8 cellular contexts compared by ENCODE assay signal in genomic region chr19:49691243-49692101, GRCh38. TPM values are rescaled to one million over a fixed set of nuclear protein-coding genes. Genes with fewer than 3 reads are reported as not detected.
DNase-seq lines count a peak whose midpoint lies in the region; ATAC-seq and TF ChIP-seq lines count a peak whose summit lies in the region.

No MANE protein-coding gene starts in this region.

- H3K9me3 ChIP-seq in BE2C (no peaks in the 10 kb centered on the region), Karpas-422 (ENCODE audit: low read length) (no peaks in the 10 kb centered on the region), testis (no peaks in the 10 kb centered on the region)

- peak; percentile 79 for DNase-seq in BE2C
- DNase-seq in Karpas-422, result peak; percentile 54
- peak; percentile 77 for DNase-seq in WTC11 (ENCODE audit: low spot score)
- peak; percentile 45 for DNase-seq in epithelial cell of esophagus (ENCODE audit: low read depth)
- DNase-seq in mesothelial cell of epicardium (ENCODE audit: low spot score in 2 of 2, unreplicated experiment in 2 of 2), result peak in 1 of 2 experiments; percentile 75
- DNase-seq in testis, result peak; percentile 69
- DNase-seq in OCI-M2 (lab: John Stamatoyannopoulos, UW; ENCODE audit: unreplicated experiment), result no peak

- no peak for TF ChIP-seq POLR2A in testis (IDR thresholded peaks at IDR 0.05)

- 9 to 16% methylated on average over 34 to 39 of the region's 39 CpGs for WGBS in testis, 2 donors

- no peaks in the 10 kb centered on the region for H3K27me3 Mint-ChIP-seq in WTC11 (ENCODE audit: low read depth)
- H3K27me3 Mint-ChIP-seq in mesothelial cell of epicardium (ENCODE audit: low read depth), result peaks cover 6% of the 10 kb centered on the region

- POLR2A ChIA-PET in WTC11 (lab: Charles Lee), result interaction anchor here (0.5 to 5.9 kb wide), 7 partner anchors 13 to 174 kb away, joined by 3 to 38 read pairs (median 6); partner anchors contain the start of genes PRMT1 and RRAS

- intact Hi-C loops in testis (cut with DNase I; ENCODE audit: low total_unique reads), result no loop called here

- H3K36me3 Mint-ChIP-seq in WTC11 (peaks cover 26% of the 10 kb centered on the region), mesothelial cell of epicardium (peaks cover 7% of the 10 kb centered on the region)

- H3K4me3 Mint-ChIP-seq in WTC11, result peak overlapping the region; percentile 93
- H3K4me3 Mint-ChIP-seq in mesothelial cell of epicardium, result peak overlapping the region; percentile 77

- CTCF ChIA-PET in WTC11 (lab: Charles Lee), result interaction anchor here (1.0 to 3.8 kb wide), 10 partner anchors 11 to 114 kb away, joined by 3 to 19 read pairs (median 8); partner anchors contain the start of genes AP2A1 and RRAS

- no peak overlapping the region for H2AFZ ChIP-seq in Karpas-422 (ENCODE audit: low read length)

- peaks cover 5% of the 10 kb centered on the region; the same call in 1 of the 2 replicates for H3K4me1 ChIP-seq in BE2C
- H3K4me1 ChIP-seq in Karpas-422 (ENCODE audit: low read length), result no peaks in the 10 kb centered on the region
- H3K4me1 ChIP-seq in testis, result peaks cover 16% of the 10 kb centered on the region

- H3K4me1 Mint-ChIP-seq in WTC11, result peaks cover 36% of the 10 kb centered on the region
- peaks cover 22% of the 10 kb centered on the region for H3K4me1 Mint-ChIP-seq in mesothelial cell of epicardium

- H3K36me3 ChIP-seq in BE2C, result 0 out of 2 replicates have a peak, but pooled peaks cover 4% of the 10 kb centered on the region
- H3K36me3 ChIP-seq in Karpas-422 (ENCODE audit: insufficient read depth, low read length), result no peaks in the 10 kb centered on the region; the same call in 1 of the 2 replicates
- H3K36me3 ChIP-seq in testis (ENCODE audit: low read depth, missing control alignments), result no peaks in the 10 kb centered on the region

- H3K4me3 ChIP-seq in BE2C (ENCODE audit: low read depth, low read length) (peak overlapping the region; percentile 66), Karpas-422 (ENCODE audit: low read length) (no peak overlapping the region), epithelial cell of esophagus (ENCODE audit: low read length) (peak overlapping the region; percentile 57), testis (peak overlapping the region; percentile 47 to 56)

- H3K9me3 Mint-ChIP-seq in WTC11 (peaks cover 3% of the 10 kb centered on the region), mesothelial cell of epicardium (no peaks in the 10 kb centered on the region)

- H3K27ac Mint-ChIP-seq in WTC11 (peak overlapping the region; percentile 96), mesothelial cell of epicardium (peak overlapping the region; percentile 91)

- H4K20me1 ChIP-seq in Karpas-422 (ENCODE audit: insufficient read depth, low read depth, low read length), result no peaks in the 10 kb centered on the region

- H3K27me3 ChIP-seq in BE2C (peaks cover 11% of the 10 kb centered on the region; the same call in 1 of the 2 replicates), Karpas-422 (ENCODE audit: low read length) (no peaks in the 10 kb centered on the region), testis (no peaks in the 10 kb centered on the region)

- TF ChIP-seq CTCF in BE2C (IDR thresholded peaks at IDR 0.05; ENCODE audit: low read depth, low read length) (no peak), WTC11 (IDR thresholded peaks at IDR 0.05) (no peak), epithelial cell of esophagus (IDR thresholded peaks at IDR 0.05; ENCODE audit: insufficient read depth, low read depth, low read length, missing control alignments) (no peak), mesothelial cell of epicardium (IDR thresholded peaks at IDR 0.05; ENCODE audit: unreplicated experiment) (no peak), testis (IDR thresholded peaks at IDR 0.05) (no peak)

- H3K79me2 ChIP-seq in Karpas-422 (ENCODE audit: low read length), result no peaks in the 10 kb centered on the region

- H3K27ac ChIP-seq in Karpas-422 (ENCODE audit: low read length), result no peak overlapping the region
- peak overlapping the region in 1 of 2 donors; percentile 84 for H3K27ac ChIP-seq in testis

- H3K4me2 ChIP-seq in Karpas-422 (ENCODE audit: low read depth, low read length, poor library complexity, severe bottlenecking), result no peak overlapping the region

- no peaks in the 10 kb centered on the region for H3K9me2 ChIP-seq in Karpas-422 (replicated peaks; ENCODE audit: insufficient read depth, low read length)

- no peak overlapping the region for H3K9ac ChIP-seq in Karpas-422 (ENCODE audit: low read length)

- peak; percentile 36 for ATAC-seq in WTC11
- no peak for ATAC-seq in GM18868 (IDR thresholded peaks at IDR 0.05; ENCODE audit: unreplicated experiment)

TF ChIP-seq in WTC11, 78 proteins besides CTCF, POLR2A, EP300 and RAD21 (continues in another document):
- TF ChIP-seq ZNF416 (CRISPR knock-in tag; IDR thresholded peaks at IDR 0.05) (no peak), FOXJ3 (CRISPR knock-in tag; IDR thresholded peaks at IDR 0.05; ENCODE audit: borderline replicate concordance) (no peak), GABPB1 (CRISPR knock-in tag; IDR thresholded peaks at IDR 0.05) (no peak), AFF4 (CRISPR knock-in tag; IDR thresholded peaks at IDR 0.05; ENCODE audit: borderline replicate concordance) (no peak), E2F4 (CRISPR knock-in tag; IDR thresholded peaks at IDR 0.05; ENCODE audit: borderline replicate concordance, low read depth) (no peak)

RNA-seq across cellular contexts. Expression of gene CPT1C, which starts 0.6 kb away (rescaled TPM):
- polyA plus RNA-seq in BE2C (2012; ENCODE audit: insufficient read depth, insufficient read length, low read depth), result 45.4 TPM
- total RNA-seq in Karpas-422 (2014; rRNA removed; shearing (Covaris generic); ENCODE audit: low replicate concordance), result 0.26 and 1.3 TPM in 2 replicates
- total RNA-seq in WTC11 (2021), result 74.6 to 89.5 TPM (median 85.4 TPM) in 3 replicates
- total RNA-seq in mesothelial cell of epicardium, result 60.3 to 62.5 TPM (median 60.9 TPM) in 3 replicates
- total RNA-seq in testis, result 1 to 10 TPM; 8.8 to 9.8 TPM
- 17.1 TPM for polyA plus RNA-seq in testis (ENCODE audit: insufficient read depth, low read depth, low replicate concordance)

RNA-seq across cellular contexts. Expression of gene ADM5, which starts 2.1 kb away (rescaled TPM):
- 3.8 TPM for polyA plus RNA-seq in BE2C (2012; ENCODE audit: insufficient read depth, insufficient read length, low read depth)
- total RNA-seq in Karpas-422 (2014; rRNA removed; shearing (Covaris generic); ENCODE audit: low replicate concordance), result 4.0 and 12.0 TPM in 2 replicates
- 5.9 to 6.7 TPM (median 6.2 TPM) in 3 replicates for total RNA-seq in WTC11 (2021)
- total RNA-seq in mesothelial cell of epicardium, result 10.4 to 10.5 TPM (median 10.4 TPM) in 3 replicates
- total RNA-seq in testis, result 1 to 10 TPM; 2.9 to 5.0 TPM
- 2.2 TPM for polyA plus RNA-seq in testis (ENCODE audit: insufficient read depth, low read depth, low replicate concordance)

RNA-seq across cellular contexts. Expression of gene PRMT1, which starts 14.4 kb away (rescaled TPM):
- polyA plus RNA-seq in BE2C (2012; ENCODE audit: insufficient read depth, insufficient read length, low read depth), result 665 TPM
- total RNA-seq in Karpas-422 (2014; rRNA removed; shearing (Covaris generic); ENCODE audit: low replicate concordance), result 293 and 522 TPM in 2 replicates
- total RNA-seq in WTC11 (2021) (500 to 527 TPM (median 518 TPM) in 3 replicates), mesothelial cell of epicardium (273 to 283 TPM (median 280 TPM) in 3 replicates), testis (100 to 1,000 TPM; 192 to 272 TPM)
- polyA plus RNA-seq in testis (ENCODE audit: insufficient read depth, low read depth, low replicate concordance), result 201 TPM

RNA-seq across cellular contexts. Expression of gene BCL2L12, which starts 25.7 kb away (rescaled TPM):
- 9.4 TPM for polyA plus RNA-seq in BE2C (2012; ENCODE audit: insufficient read depth, insufficient read length, low read depth)
- 25.6 and 35.4 TPM in 2 replicates for total RNA-seq in Karpas-422 (2014; rRNA removed; shearing (Covaris generic); ENCODE audit: low replicate concordance)
- total RNA-seq in WTC11 (2021) (139 to 146 TPM (median 140 TPM) in 3 replicates), mesothelial cell of epicardium (44.5 to 46.0 TPM (median 44.7 TPM) in 3 replicates), testis (10 to 100 TPM; 11.3 to 19.3 TPM)
- 17.3 TPM for polyA plus RNA-seq in testis (ENCODE audit: insufficient read depth, low read depth, low replicate concordance)

RNA-seq across cellular contexts. Expression of gene IRF3, which starts 25.8 kb away (rescaled TPM):
- polyA plus RNA-seq in BE2C (2012; ENCODE audit: insufficient read depth, insufficient read length, low read depth), result 57.1 TPM
- total RNA-seq in Karpas-422 (2014; rRNA removed; shearing (Covaris generic); ENCODE audit: low replicate concordance), result 78.2 and 293 TPM in 2 replicates
- 149 to 165 TPM (median 154 TPM) in 3 replicates for total RNA-seq in WTC11 (2021)
- 89.4 to 101 TPM (median 95.0 TPM) in 3 replicates for total RNA-seq in mesothelial cell of epicardium
- 10 to 100 TPM; 50.1 to 51.6 TPM for total RNA-seq in testis
- polyA plus RNA-seq in testis (ENCODE audit: insufficient read depth, low read depth, low replicate concordance), result 34.9 TPM
